Comparison of ENCODE assay signal across 29 cellular contexts in the genomic region with DNA sequence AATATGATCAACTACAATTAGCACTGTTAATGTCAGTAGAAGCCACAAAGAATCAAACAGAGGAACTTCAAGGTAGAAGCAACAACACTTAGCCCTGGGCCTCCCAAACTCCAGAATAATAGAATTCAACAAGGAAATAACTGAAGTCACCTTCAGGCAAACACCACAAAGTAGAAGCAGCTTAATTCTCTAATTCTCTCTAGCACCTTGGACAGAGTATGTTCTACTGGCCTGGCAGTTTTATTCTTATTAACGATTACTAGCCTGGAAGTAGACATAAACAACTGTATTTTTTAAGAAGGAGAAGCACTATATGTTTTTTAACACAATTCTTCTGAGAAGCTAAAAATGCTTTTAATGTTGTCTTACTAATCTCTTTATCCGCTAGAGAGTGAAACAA.
"Had no signal": no experiment of that assay in that cellular context is flagged by ENCODE, and none has a peak within 500 bp of the region (broad histone marks: within the 10 kb centered on the region; RNA-seq: fewer than 3 reads in every experiment).

No MANE protein-coding gene starts in this region.

- H3K4me3 ChIP-seq: K562, SJSA1 had no signal

- H3K36me3 Mint-ChIP-seq: activated CD8-positive, alpha-beta memory T cell treated with anti-CD3 and anti-CD28 coated beads, Interleukin-2, amount 10 ng/mL, durations not matched to agents 7 days and 5 days; activated naive CD4-positive, alpha-beta T cell treated with anti-CD3 and anti-CD28 coated beads, Interleukin-2, amount 50 U/mL, for 24 hours had no signal

- H3K4me1 Mint-ChIP-seq: activated B cell treated with CpG ODN at 0.5 μM for 24 hours; activated CD4-positive, alpha-beta T cell treated with anti-CD3 and anti-CD28 coated beads, Interleukin-2, amount 10 ng/mL, durations not matched to agents 24 days and 14 days; activated CD8-positive, alpha-beta memory T cell treated with anti-CD3 and anti-CD28 coated beads, Interleukin-2, amount 10 ng/mL, durations not matched to agents 7 days and 5 days; activated naive CD4-positive, alpha-beta T cell treated with anti-CD3 and anti-CD28 coated beads, Interleukin-2, amount 50 U/mL, for 24 hours; T-helper 17 cell had no signal

- H3K4me1 ChIP-seq: SJSA1 had no signal

- H3K27me3 ChIP-seq: brain microvascular endothelial cell, SJSA1 had no signal

- H3K27ac ChIP-seq: brain microvascular endothelial cell, SJSA1 had no signal

- H3K27ac Mint-ChIP-seq: activated B cell treated with CpG ODN at 0.5 μM for 24 hours; activated CD4-positive, alpha-beta T cell treated with anti-CD3 and anti-CD28 coated beads, Interleukin-2, amount 10 ng/mL, durations not matched to agents 24 days and 14 days; activated CD8-positive, alpha-beta memory T cell treated with anti-CD3 and anti-CD28 coated beads, Interleukin-2, amount 10 ng/mL, durations not matched to agents 7 days and 5 days; activated naive CD4-positive, alpha-beta T cell treated with anti-CD3 and anti-CD28 coated beads, Interleukin-2, amount 50 U/mL, for 24 hours; activated T-cell treated with anti-CD3 and anti-CD28 coated beads, Interleukin-2, amount 50 U/mL, for 24 hours; activated T-helper 1 cell treated with anti-CD3 and anti-CD28 coated beads, Interleukin-12 subunit alpha, Interleukin-12 subunit beta, Interleukin-2, Interleukin-4 antibody, amounts not matched to agents 30 ng/mL and 10 ng/mL and 1 ng/mL, durations not matched to agents 14 hours and 24 hours and 36 hours; T-helper 17 cell had no signal

- ATAC-seq: activated CD8-positive, alpha-beta memory T cell treated with anti-CD3 and anti-CD28 coated beads, Interleukin-2, amount 10 ng/mL, durations not matched to agents 7 days and 5 days; K562; SK-N-SH treated with all-trans-retinoic acid at 6 μM for 48 hours; T-helper 17 cell had no signal

- H3K27me3 Mint-ChIP-seq: activated B cell treated with CpG ODN at 0.5 μM for 24 hours; activated CD4-positive, alpha-beta T cell treated with anti-CD3 and anti-CD28 coated beads, Interleukin-2, amount 10 ng/mL, durations not matched to agents 24 days and 14 days; activated CD8-positive, alpha-beta memory T cell treated with anti-CD3 and anti-CD28 coated beads, Interleukin-2, amount 10 ng/mL, durations not matched to agents 7 days and 5 days; activated naive CD4-positive, alpha-beta T cell treated with anti-CD3 and anti-CD28 coated beads, Interleukin-2, amount 50 U/mL, for 24 hours; activated T-cell treated with anti-CD3 and anti-CD28 coated beads, Interleukin-2, amount 50 U/mL, for 24 hours; T-helper 17 cell had no signal

- DNase-seq: activated B cell treated with CpG ODN at 0.5 μM for 24 hours; activated CD4-positive, alpha-beta T cell treated with anti-CD3 and anti-CD28 coated beads for 1 hour; activated CD4-positive, alpha-beta T cell treated with anti-CD3 and anti-CD28 coated beads, Interleukin-2, amount 10 ng/mL, durations not matched to agents 24 days and 14 days; activated CD4-positive, alpha-beta T cell treated with anti-CD3 and anti-CD28 coated beads, Interleukin-2, amount 50 U/mL, for 48 hours; activated CD8-positive, alpha-beta memory T cell treated with anti-CD3 and anti-CD28 coated beads, Interleukin-2, amount 10 ng/mL, durations not matched to agents 7 days and 5 days; activated effector memory CD4-positive, alpha-beta T cell treated with Interleukin-2 at 50 U/mL for 16 hours; activated naive CD4-positive, alpha-beta T cell; activated T-cell treated with anti-CD3 and anti-CD28 coated beads, Interleukin-2, amount 50 U/mL, for 24 hours; amygdala; brain microvascular endothelial cell; cerebellar nuclear complex; Karpas-422; NCI-H1092; NCI-H1417; NCI-H1930; NCI-H2171 treated with DMSO at 0.1 percent for 48 hours; NCI-H345; NCI-H510A; NCI-H526 treated with DMSO at 0.1 percent for 48 hours; NCI-H82; NK-92 treated with Interleukin-12 subunit alpha and Interleukin-12 subunit beta, amount 100 ng/mL, for 24 hours; SHP77; T-helper 17 cell; T-helper 9 cell had no signal

- H3K4me3 Mint-ChIP-seq: activated B cell treated with CpG ODN at 0.5 μM for 24 hours; activated CD4-positive, alpha-beta T cell treated with anti-CD3 and anti-CD28 coated beads, Interleukin-2, amount 10 ng/mL, durations not matched to agents 24 days and 14 days; activated CD8-positive, alpha-beta memory T cell treated with anti-CD3 and anti-CD28 coated beads, Interleukin-2, amount 10 ng/mL, durations not matched to agents 7 days and 5 days; activated naive CD4-positive, alpha-beta T cell treated with anti-CD3 and anti-CD28 coated beads, Interleukin-2, amount 50 U/mL, for 24 hours; activated T-cell treated with anti-CD3 and anti-CD28 coated beads, Interleukin-2, amount 50 U/mL, for 24 hours; activated T-helper 1 cell treated with anti-CD3 and anti-CD28 coated beads, Interleukin-12 subunit alpha, Interleukin-12 subunit beta, Interleukin-2, Interleukin-4 antibody, amounts not matched to agents 30 ng/mL and 10 ng/mL and 1 ng/mL, durations not matched to agents 14 hours and 24 hours and 36 hours; T-helper 17 cell had no signal

- H3K36me3 ChIP-seq: brain microvascular endothelial cell, SJSA1 had no signal

- H3K9me3 Mint-ChIP-seq: activated naive CD4-positive, alpha-beta T cell treated with anti-CD3 and anti-CD28 coated beads, Interleukin-2, amount 50 U/mL, for 24 hours; activated T-cell treated with anti-CD3 and anti-CD28 coated beads, Interleukin-2, amount 50 U/mL, for 24 hours had no signal
